Comparison of ENCODE assay signal across 8 cellular contexts in the genomic region with DNA sequence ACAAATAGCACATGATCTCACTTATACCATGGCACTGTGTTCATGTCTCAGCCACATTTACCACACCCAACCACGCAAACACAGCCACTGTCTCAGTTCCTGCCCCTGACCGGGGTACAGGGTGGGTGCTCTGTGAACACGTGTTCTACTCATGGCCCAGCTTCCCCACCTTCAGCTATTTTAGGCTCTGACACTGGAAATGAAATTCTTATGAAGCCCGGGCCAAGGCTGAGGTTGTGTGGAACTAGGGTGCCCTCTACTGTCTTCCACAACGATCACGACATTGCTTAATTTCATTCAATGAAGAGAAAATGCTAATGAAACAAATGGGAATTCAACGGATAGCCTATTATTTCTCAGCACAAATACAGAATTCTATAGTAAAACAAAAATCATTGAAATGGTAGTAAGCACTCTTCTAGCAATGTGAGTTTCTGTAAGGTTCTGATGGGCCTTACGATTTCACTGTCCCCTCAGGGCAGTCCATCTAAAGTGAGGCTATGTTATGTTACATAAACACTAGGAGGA. TPM values are rescaled to one million over a fixed set of nuclear protein-coding genes. Genes with fewer than 3 reads are reported as not detected.
DNase-seq lines count a peak whose midpoint lies in the region; ATAC-seq and TF ChIP-seq lines count a peak whose summit lies in the region.

No MANE protein-coding gene starts in this region.

- no peak overlapping the region for H3K4me3 ChIP-seq in skeletal muscle cell (ENCODE audit: low read depth, low read length)

- in situ Hi-C loops in Caki2 (cut with HindIII; ENCODE audit: low pct_unique_long_range_greater_than_20kb, low sequenced_read_pairs) = no loop called here

- CTCF ChIA-PET in RWPE1 (lab: Yijun Ruan, JAX) = interaction anchor here (0.6 kb wide), 1 partner anchor 1336 kb away, joined by 5 read pairs; no protein-coding TSS in a partner anchor

- DNase-seq in Caki2 (ENCODE audit: low read depth) = peak; percentile 50
- DNase-seq in LHCN-M2 (ENCODE audit: low read depth) = peak; percentile 0
- peak; percentile 37 for DNase-seq in RWPE1 (ENCODE audit: low spot score)
- DNase-seq in head of caudate nucleus = peak in 39 of 42 donors; percentile 20 to 83 (median 58)
- DNase-seq in skeletal muscle cell (ENCODE audit: low read depth) = peak; percentile 8
- DNase-seq in central memory CD4-positive, alpha-beta T cell = no peak

- intact Hi-C loops in head of caudate nucleus (cut with DNase I) = no loop called here

- POLR2A ChIA-PET in RWPE1 (lab: Yijun Ruan, JAX; ENCODE audit: low non-redundant PET) = no interaction called here

- no peak overlapping the region for H3K27ac ChIP-seq in RWPE1

- ATAC-seq in HG03139 (IDR thresholded peaks at IDR 0.05; ENCODE audit: unreplicated experiment) (no peak), HG02678 (IDR thresholded peaks at IDR 0.05; ENCODE audit: unreplicated experiment) (no peak)

- TF ChIP-seq CTCF in RWPE1 (conservative IDR thresholded peaks at IDR 0.05; ENCODE audit: low read depth) = peak; percentile 67

RNA-seq across cellular contexts. Expression of gene GABRA5, which starts 2.1 kb away (rescaled TPM):
- total RNA-seq in Caki2 (2014; rRNA removed; shearing (Covaris generic); ENCODE audit: low replicate concordance) = 2.3 TPM in 2 replicates
- not detected in 2 replicates for total RNA-seq in LHCN-M2 (2014; rRNA removed)
- polyA plus RNA-seq in LHCN-M2 (2012) = not detected
